In genomic region chr16:27110524-27110896, GRCh38 we compare ENCODE assay signal across 2 cellular contexts.
TF ChIP-seq lines count a peak whose summit lies in the region.

No MANE protein-coding gene starts in this region.

TF ChIP-seq in HCT116, 20 proteins besides CTCF, POLR2A, EP300 and RAD21:
- TF ChIP-seq ELF1 (IDR thresholded peaks at IDR 0.05; ENCODE audit: borderline replicate concordance, low read depth) (no peak), SRF (IDR thresholded peaks at IDR 0.05; ENCODE audit: low read depth) (no peak), SP1 (IDR thresholded peaks at IDR 0.05; ENCODE audit: low read depth) (no peak), FOSL1 (IDR thresholded peaks at IDR 0.05; ENCODE audit: low read depth) (no peak), ZFX (IDR thresholded peaks at IDR 0.05) (no peak), EZH2phosphoT487 (IDR thresholded peaks at IDR 0.05; ENCODE audit: borderline replicate concordance) (no peak), JUND (IDR thresholded peaks at IDR 0.05) (no peak), CBX3 (IDR thresholded peaks at IDR 0.05; ENCODE audit: low read depth) (no peak), ZBTB33 (IDR thresholded peaks at IDR 0.05; ENCODE audit: extremely low read depth, insufficient replicate concordance, low read length) (no peak), ZNF274 (IDR thresholded peaks at IDR 0.05; ENCODE audit: low read depth, low read length) (no peak), SIN3A (IDR thresholded peaks at IDR 0.05; ENCODE audit: low read depth) (no peak), CEBPB (IDR thresholded peaks at IDR 0.05; ENCODE audit: low read depth) (no peak), REST (IDR thresholded peaks at IDR 0.05; ENCODE audit: low read depth) (no peak), POLR2AphosphoS5 (IDR thresholded peaks at IDR 0.05; ENCODE audit: low read depth, low read length) (no peak)
TF ChIP-seq in HCT116: peak in this region for 0.

TF ChIP-seq in K562, 482 proteins besides CTCF, POLR2A, EP300 and RAD21:
- no peak for TF ChIP-seq NFIC (IDR thresholded peaks at IDR 0.05)
- no peak for TF ChIP-seq ZNF12 (CRISPR knock-in tag; IDR thresholded peaks at IDR 0.05)
- no peak for TF ChIP-seq SREBF2 (CRISPR knock-in tag; IDR thresholded peaks at IDR 0.05)
- TF ChIP-seq HOXB6 (CRISPR knock-in tag; IDR thresholded peaks at IDR 0.05; ENCODE audit: borderline replicate concordance), result no peak
